In genomic region chr20:31573555-31574295, GRCh38 we compare ENCODE assay signal across 8 cellular contexts. TPM values are rescaled to one million over a fixed set of nuclear protein-coding genes. Genes with fewer than 3 reads are reported as not detected.
DNase-seq lines count a peak whose midpoint lies in the region; ATAC-seq and TF ChIP-seq lines count a peak whose summit lies in the region.

No MANE protein-coding gene starts in this region.

- H3K4me3 ChIP-seq in SK-N-MC = peak overlapping the region; percentile 85
- peak overlapping the region; percentile 60 for H3K4me3 ChIP-seq in fibroblast of pulmonary artery (replicated peaks; ENCODE audit: low read depth, low read length)
- peak overlapping the region; percentile 19 to 52 (median 46) for H3K4me3 ChIP-seq in skin epidermis

- H3K9me3 ChIP-seq in SK-N-MC (ENCODE audit: low read depth, low read length) = no peaks in the 10 kb centered on the region

- peaks cover 17% of the 10 kb centered on the region for H3K4me1 Mint-ChIP-seq in T-helper 2 cell treated with Interferon-gamma antibody and Interleukin-4, amounts not matched to agents 5 μg/mL and 100 μg/mL, for 36 hours (ENCODE audit: low read depth)

- H3K9ac ChIP-seq in SK-N-MC (ENCODE audit: insufficient read length) = peak overlapping the region; percentile 67

- no peak for DNase-seq in T-helper 2 cell treated with Interferon-gamma antibody and Interleukin-4, amounts not matched to agents 5 μg/mL and 100 μg/mL, for 36 hours (ENCODE audit: low spot score)
- DNase-seq in T-helper 2 cell (no peak), SK-N-MC (ENCODE audit: low read depth, low spot score) (no peak), fibroblast of pulmonary artery (ENCODE audit: low read depth) (no peak), posterior vena cava (ENCODE audit: low spot score) (no peak)

- peak overlapping the region; percentile 78 for H3K27ac Mint-ChIP-seq in T-helper 2 cell treated with Interferon-gamma antibody and Interleukin-4, amounts not matched to agents 5 μg/mL and 100 μg/mL, for 36 hours

- peaks cover 10% of the 10 kb centered on the region for H3K36me3 Mint-ChIP-seq in T-helper 2 cell treated with Interferon-gamma antibody and Interleukin-4, amounts not matched to agents 5 μg/mL and 100 μg/mL, for 36 hours (ENCODE audit: low read depth)

- intact Hi-C loops in posterior vena cava (cut with DNase I) = loop anchor here in 1 of 2 donors (2.0 kb wide), 1 partner anchor 21 kb away; no protein-coding TSS in a partner anchor

- H3K27ac ChIP-seq in SK-N-MC = peak overlapping the region; percentile 84
- peak overlapping the region; percentile 77 to 97 (median 89) for H3K27ac ChIP-seq in skin epidermis

- no peaks in the 10 kb centered on the region for H3K9me3 Mint-ChIP-seq in T-helper 2 cell treated with Interferon-gamma antibody and Interleukin-4, amounts not matched to agents 5 μg/mL and 100 μg/mL, for 36 hours

- H3K36me3 ChIP-seq in SK-N-MC (ENCODE audit: insufficient read depth, low read length) = no peaks in the 10 kb centered on the region

- peak overlapping the region; percentile 91 for H3K4me3 Mint-ChIP-seq in T-helper 2 cell treated with Interferon-gamma antibody and Interleukin-4, amounts not matched to agents 5 μg/mL and 100 μg/mL, for 36 hours

- ATAC-seq in HG03460 (IDR thresholded peaks at IDR 0.05; ENCODE audit: unreplicated experiment) (peak; percentile 1), GM18520 (IDR thresholded peaks at IDR 0.05; ENCODE audit: unreplicated experiment) (no peak)

- TF ChIP-seq CTCF in fibroblast of pulmonary artery (IDR thresholded peaks at IDR 0.05; ENCODE audit: low read length, missing control alignments) = no peak

- H3K27me3 Mint-ChIP-seq in T-helper 2 cell treated with Interferon-gamma antibody and Interleukin-4, amounts not matched to agents 5 μg/mL and 100 μg/mL, for 36 hours (ENCODE audit: low read depth) = no peaks in the 10 kb centered on the region

RNA-seq across cellular contexts. Expression of gene ID1, which starts 31.4 kb away (rescaled TPM):
- total RNA-seq in posterior vena cava = 100 to 1,000 TPM; 117 to 145 TPM

RNA-seq across cellular contexts. Expression of gene HM13, which starts 59.5 kb away (rescaled TPM):
- total RNA-seq in posterior vena cava = 100 to 1,000 TPM; 118 TPM
